ENCODE assay signal across 1 cellular context in the genomic region with DNA sequence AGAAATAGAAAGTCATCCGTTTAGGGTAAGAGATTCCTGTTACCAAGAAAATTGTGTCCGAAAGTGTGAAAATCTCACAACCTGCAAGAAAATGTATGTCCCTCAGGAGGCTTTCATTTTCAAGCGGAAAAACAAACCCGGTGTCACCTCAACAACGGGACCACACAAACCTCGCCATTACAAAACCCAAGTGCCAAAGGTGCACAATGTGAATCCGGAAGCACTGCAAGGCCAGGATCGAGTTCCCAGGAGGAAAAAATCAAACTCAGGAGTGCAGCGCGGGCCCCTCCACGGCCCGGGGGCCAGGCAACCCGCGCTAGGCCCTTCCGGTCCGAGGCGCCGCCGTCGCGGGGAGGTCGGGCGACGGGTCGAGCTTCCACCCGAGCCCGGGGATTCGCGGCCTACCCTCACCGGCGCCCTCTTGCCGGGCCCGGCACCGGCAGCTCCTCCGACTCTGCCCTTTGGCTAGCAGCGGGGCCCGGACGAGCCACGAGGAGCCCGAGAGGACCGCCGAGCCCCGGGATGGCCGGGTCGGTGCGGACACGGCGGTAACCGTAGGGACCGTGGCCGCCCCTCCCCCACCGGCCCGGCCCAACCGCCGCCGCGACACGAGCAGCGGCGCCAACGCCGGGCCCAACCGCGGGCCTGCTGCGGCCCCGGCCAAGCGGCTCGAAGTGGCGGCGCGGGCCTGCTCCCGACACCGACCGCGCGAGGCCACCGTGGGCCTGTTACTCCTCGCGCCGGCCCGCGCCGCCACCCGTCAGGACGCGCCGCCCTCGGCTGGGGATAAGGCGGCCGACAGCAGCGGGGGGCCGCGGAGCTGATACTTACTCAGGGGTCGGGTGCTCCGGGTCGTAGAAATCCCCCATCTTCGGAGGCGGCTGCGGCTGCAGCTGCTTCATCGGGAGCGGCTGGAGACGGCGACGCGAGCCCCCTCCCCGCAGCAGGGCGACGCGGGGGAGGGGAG.
TF ChIP-seq lines count a peak whose summit lies in the region.

No MANE protein-coding gene starts in this region.

TF ChIP-seq in K562, 482 proteins besides CTCF, POLR2A, EP300 and RAD21 (continued from another document and continues in another):
- TF ChIP-seq, protein P1, sequence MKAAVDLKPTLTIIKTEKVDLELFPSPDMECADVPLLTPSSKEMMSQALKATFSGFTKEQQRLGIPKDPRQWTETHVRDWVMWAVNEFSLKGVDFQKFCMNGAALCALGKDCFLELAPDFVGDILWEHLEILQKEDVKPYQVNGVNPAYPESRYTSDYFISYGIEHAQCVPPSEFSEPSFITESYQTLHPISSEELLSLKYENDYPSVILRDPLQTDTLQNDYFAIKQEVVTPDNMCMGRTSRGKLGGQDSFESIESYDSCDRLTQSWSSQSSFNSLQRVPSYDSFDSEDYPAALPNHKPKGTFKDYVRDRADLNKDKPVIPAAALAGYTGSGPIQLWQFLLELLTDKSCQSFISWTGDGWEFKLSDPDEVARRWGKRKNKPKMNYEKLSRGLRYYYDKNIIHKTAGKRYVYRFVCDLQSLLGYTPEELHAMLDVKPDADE (conservative IDR thresholded peaks at IDR 0.05; ENCODE audit: control insufficient read depth, low read depth, low read length), result peak; percentile 58; the same call in 1 of the 2 replicates
- TF ChIP-seq, protein P2, sequence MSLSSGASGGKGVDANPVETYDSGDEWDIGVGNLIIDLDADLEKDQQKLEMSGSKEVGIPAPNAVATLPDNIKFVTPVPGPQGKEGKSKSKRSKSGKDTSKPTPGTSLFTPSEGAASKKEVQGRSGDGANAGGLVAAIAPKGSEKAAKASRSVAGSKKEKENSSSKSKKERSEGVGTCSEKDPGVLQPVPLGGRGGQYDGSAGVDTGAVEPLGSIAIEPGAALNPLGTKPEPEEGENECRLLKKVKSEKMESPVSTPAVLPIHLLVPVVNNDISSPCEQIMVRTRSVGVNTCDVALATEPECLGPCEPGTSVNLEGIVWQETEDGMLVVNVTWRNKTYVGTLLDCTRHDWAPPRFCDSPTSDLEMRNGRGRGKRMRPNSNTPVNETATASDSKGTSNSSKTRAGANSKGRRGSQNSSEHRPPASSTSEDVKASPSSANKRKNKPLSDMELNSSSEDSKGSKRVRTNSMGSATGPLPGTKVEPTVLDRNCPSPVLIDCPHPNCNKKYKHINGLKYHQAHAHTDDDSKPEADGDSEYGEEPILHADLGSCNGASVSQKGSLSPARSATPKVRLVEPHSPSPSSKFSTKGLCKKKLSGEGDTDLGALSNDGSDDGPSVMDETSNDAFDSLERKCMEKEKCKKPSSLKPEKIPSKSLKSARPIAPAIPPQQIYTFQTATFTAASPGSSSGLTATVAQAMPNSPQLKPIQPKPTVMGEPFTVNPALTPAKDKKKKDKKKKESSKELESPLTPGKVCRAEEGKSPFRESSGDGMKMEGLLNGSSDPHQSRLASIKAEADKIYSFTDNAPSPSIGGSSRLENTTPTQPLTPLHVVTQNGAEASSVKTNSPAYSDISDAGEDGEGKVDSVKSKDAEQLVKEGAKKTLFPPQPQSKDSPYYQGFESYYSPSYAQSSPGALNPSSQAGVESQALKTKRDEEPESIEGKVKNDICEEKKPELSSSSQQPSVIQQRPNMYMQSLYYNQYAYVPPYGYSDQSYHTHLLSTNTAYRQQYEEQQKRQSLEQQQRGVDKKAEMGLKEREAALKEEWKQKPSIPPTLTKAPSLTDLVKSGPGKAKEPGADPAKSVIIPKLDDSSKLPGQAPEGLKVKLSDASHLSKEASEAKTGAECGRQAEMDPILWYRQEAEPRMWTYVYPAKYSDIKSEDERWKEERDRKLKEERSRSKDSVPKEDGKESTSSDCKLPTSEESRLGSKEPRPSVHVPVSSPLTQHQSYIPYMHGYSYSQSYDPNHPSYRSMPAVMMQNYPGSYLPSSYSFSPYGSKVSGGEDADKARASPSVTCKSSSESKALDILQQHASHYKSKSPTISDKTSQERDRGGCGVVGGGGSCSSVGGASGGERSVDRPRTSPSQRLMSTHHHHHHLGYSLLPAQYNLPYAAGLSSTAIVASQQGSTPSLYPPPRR (CRISPR knock-in tag; IDR thresholded peaks at IDR 0.05; ENCODE audit: borderline replicate concordance), result no peak
- TF ChIP-seq SPI1 (IDR thresholded peaks at IDR 0.05; ENCODE audit: borderline replicate concordance, low read depth, low read length) (no peak), POLR2AphosphoS5 (IDR thresholded peaks at IDR 0.05; ENCODE audit: control insufficient read depth, insufficient read depth, low read depth, low read length) (no peak), FOXM1 (IDR thresholded peaks at IDR 0.05; ENCODE audit: low read depth) (no peak), FOXM1 (CRISPR knock-in tag; IDR thresholded peaks at IDR 0.05; ENCODE audit: low read depth) (peak; percentile 76), ZNF445 (CRISPR knock-in tag; IDR thresholded peaks at IDR 0.05; ENCODE audit: low read depth) (no peak), ATF1 (CRISPR knock-in tag; IDR thresholded peaks at IDR 0.05) (no peak; the same call in 1 of the 2 replicates), ATF1 (tag; IDR thresholded peaks at IDR 0.05) (no peak; the same call in 1 of the 2 replicates), RAD51 (IDR thresholded peaks at IDR 0.05; ENCODE audit: borderline replicate concordance, low read depth) (no peak), CHCHD3 (CRISPR knock-in tag; IDR thresholded peaks at IDR 0.05) (no peak), ZFPM2 (CRISPR knock-in tag; IDR thresholded peaks at IDR 0.05) (no peak), MTF1 (CRISPR knock-in tag; IDR thresholded peaks at IDR 0.05; ENCODE audit: borderline replicate concordance) (no peak), ZNF197 (CRISPR knock-in tag; IDR thresholded peaks at IDR 0.05; ENCODE audit: low read depth) (no peak), GATAD2B (IDR thresholded peaks at IDR 0.05; ENCODE audit: borderline replicate concordance) (peak; percentile 96), PTRF (tag; IDR thresholded peaks at IDR 0.05) (no peak), ZNF282 (CRISPR knock-in tag; IDR thresholded peaks at IDR 0.05) (no peak), TEAD1 (CRISPR knock-in tag; IDR thresholded peaks at IDR 0.05) (peak; percentile 25 to 88; a peak in 2 of 4 replicates), SLC30A9 (CRISPR knock-in tag; IDR thresholded peaks at IDR 0.05) (no peak), ZKSCAN1 (IDR thresholded peaks at IDR 0.05; ENCODE audit: low read depth, low read length) (no peak; the same call in 1 of the 2 replicates), HDAC8 (tag; IDR thresholded peaks at IDR 0.05) (0 out of 2 replicates have a peak, but pooled peaks have one; percentile 22), ZFP30 (CRISPR knock-in tag; IDR thresholded peaks at IDR 0.05; ENCODE audit: borderline replicate concordance) (no peak), ZNF699 (CRISPR knock-in tag; IDR thresholded peaks at IDR 0.05; ENCODE audit: insufficient replicate concordance) (no peak), ZNF668 (CRISPR knock-in tag; IDR thresholded peaks at IDR 0.05) (no peak), GATAD2A (IDR thresholded peaks at IDR 0.05) (peak; percentile 65; the same call in 1 of the 2 replicates), TEAD4 (IDR thresholded peaks at IDR 0.05; ENCODE audit: low read length) (0 out of 2 replicates have a peak, but pooled peaks have one; percentile 14), TEAD4 (CRISPR knock-in tag; IDR thresholded peaks at IDR 0.05; ENCODE audit: borderline replicate concordance) (peak; percentile 84; the same call in 1 of the 2 replicates), TCF7 (IDR thresholded peaks at IDR 0.05; ENCODE audit: borderline replicate concordance) (no peak), SP1 (CRISPR knock-in tag; IDR thresholded peaks at IDR 0.05) (peak; percentile 64), L3MBTL2 (IDR thresholded peaks at IDR 0.05) (peak; percentile 71), SIN3B (IDR thresholded peaks at IDR 0.05; ENCODE audit: low read depth) (peak; percentile 71), PURB (CRISPR knock-in tag; IDR thresholded peaks at IDR 0.05; ENCODE audit: low read depth) (no peak), TCF3 (CRISPR knock-in tag; IDR thresholded peaks at IDR 0.05) (no peak; the same call in 1 of the 2 replicates), ZC3H8 (IDR thresholded peaks at IDR 0.05) (no peak), BRD4 (IDR thresholded peaks at IDR 0.05) (peak; percentile 98), TFAM (CRISPR knock-in tag; conservative IDR thresholded peaks at IDR 0.05) (no peak)
- TF ChIP-seq, protein P3, sequence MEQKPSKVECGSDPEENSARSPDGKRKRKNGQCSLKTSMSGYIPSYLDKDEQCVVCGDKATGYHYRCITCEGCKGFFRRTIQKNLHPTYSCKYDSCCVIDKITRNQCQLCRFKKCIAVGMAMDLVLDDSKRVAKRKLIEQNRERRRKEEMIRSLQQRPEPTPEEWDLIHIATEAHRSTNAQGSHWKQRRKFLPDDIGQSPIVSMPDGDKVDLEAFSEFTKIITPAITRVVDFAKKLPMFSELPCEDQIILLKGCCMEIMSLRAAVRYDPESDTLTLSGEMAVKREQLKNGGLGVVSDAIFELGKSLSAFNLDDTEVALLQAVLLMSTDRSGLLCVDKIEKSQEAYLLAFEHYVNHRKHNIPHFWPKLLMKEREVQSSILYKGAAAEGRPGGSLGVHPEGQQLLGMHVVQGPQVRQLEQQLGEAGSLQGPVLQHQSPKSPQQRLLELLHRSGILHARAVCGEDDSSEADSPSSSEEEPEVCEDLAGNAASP (IDR thresholded peaks at IDR 0.05), result no peak
- TF ChIP-seq, protein P4, sequence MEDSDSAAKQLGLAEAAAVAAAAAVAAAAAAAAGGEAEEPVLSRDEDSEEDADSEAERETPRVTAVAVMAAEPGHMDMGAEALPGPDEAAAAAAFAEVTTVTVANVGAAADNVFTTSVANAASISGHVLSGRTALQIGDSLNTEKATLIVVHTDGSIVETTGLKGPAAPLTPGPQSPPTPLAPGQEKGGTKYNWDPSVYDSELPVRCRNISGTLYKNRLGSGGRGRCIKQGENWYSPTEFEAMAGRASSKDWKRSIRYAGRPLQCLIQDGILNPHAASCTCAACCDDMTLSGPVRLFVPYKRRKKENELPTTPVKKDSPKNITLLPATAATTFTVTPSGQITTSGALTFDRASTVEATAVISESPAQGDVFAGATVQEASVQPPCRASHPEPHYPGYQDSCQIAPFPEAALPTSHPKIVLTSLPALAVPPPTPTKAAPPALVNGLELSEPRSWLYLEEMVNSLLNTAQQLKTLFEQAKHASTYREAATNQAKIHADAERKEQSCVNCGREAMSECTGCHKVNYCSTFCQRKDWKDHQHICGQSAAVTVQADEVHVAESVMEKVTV (CRISPR knock-in tag; IDR thresholded peaks at IDR 0.05), result no peak
- TF ChIP-seq, protein P5, sequence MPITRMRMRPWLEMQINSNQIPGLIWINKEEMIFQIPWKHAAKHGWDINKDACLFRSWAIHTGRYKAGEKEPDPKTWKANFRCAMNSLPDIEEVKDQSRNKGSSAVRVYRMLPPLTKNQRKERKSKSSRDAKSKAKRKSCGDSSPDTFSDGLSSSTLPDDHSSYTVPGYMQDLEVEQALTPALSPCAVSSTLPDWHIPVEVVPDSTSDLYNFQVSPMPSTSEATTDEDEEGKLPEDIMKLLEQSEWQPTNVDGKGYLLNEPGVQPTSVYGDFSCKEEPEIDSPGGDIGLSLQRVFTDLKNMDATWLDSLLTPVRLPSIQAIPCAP (CRISPR knock-in tag; IDR thresholded peaks at IDR 0.05; ENCODE audit: borderline replicate concordance), result no peak
- TF ChIP-seq, protein P6, sequence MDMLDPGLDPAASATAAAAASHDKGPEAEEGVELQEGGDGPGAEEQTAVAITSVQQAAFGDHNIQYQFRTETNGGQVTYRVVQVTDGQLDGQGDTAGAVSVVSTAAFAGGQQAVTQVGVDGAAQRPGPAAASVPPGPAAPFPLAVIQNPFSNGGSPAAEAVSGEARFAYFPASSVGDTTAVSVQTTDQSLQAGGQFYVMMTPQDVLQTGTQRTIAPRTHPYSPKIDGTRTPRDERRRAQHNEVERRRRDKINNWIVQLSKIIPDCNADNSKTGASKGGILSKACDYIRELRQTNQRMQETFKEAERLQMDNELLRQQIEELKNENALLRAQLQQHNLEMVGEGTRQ (CRISPR knock-in tag; IDR thresholded peaks at IDR 0.05), result peak; percentile 25; the same call in 1 of the 2 replicates
- TF ChIP-seq, protein P7, sequence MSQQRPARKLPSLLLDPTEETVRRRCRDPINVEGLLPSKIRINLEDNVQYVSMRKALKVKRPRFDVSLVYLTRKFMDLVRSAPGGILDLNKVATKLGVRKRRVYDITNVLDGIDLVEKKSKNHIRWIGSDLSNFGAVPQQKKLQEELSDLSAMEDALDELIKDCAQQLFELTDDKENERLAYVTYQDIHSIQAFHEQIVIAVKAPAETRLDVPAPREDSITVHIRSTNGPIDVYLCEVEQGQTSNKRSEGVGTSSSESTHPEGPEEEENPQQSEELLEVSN (IDR thresholded peaks at IDR 0.05; ENCODE audit: borderline replicate concordance in 1 of 2, extremely low read depth in 1 of 2, insufficient read depth in 1 of 2, insufficient read length in 1 of 2, low read depth in 1 of 2, low read length in 1 of 2, poor library complexity in 1 of 2, severe bottlenecking in 1 of 2), result peak; percentile 14 to 59
- TF ChIP-seq, protein P8, sequence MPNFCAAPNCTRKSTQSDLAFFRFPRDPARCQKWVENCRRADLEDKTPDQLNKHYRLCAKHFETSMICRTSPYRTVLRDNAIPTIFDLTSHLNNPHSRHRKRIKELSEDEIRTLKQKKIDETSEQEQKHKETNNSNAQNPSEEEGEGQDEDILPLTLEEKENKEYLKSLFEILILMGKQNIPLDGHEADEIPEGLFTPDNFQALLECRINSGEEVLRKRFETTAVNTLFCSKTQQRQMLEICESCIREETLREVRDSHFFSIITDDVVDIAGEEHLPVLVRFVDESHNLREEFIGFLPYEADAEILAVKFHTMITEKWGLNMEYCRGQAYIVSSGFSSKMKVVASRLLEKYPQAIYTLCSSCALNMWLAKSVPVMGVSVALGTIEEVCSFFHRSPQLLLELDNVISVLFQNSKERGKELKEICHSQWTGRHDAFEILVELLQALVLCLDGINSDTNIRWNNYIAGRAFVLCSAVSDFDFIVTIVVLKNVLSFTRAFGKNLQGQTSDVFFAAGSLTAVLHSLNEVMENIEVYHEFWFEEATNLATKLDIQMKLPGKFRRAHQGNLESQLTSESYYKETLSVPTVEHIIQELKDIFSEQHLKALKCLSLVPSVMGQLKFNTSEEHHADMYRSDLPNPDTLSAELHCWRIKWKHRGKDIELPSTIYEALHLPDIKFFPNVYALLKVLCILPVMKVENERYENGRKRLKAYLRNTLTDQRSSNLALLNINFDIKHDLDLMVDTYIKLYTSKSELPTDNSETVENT (CRISPR knock-in tag; IDR thresholded peaks at IDR 0.05), result no peak
